21 cellular contexts compared by ENCODE assay signal in genomic region chr12:91972896-91973295, GRCh38.
DNase-seq lines count a peak whose midpoint lies in the region; ATAC-seq and TF ChIP-seq lines count a peak whose summit lies in the region.
"Had no signal": no experiment of that assay in that cellular context is flagged by ENCODE, and none has a peak within 500 bp of the region (broad histone marks: within the 10 kb centered on the region; RNA-seq: fewer than 3 reads in every experiment).

No MANE protein-coding gene starts in this region.

- H3K9me3 Mint-ChIP-seq in neural crest cell = peaks cover 17% of the 10 kb centered on the region

- H3K36me3 Mint-ChIP-seq in neural crest cell (ENCODE audit: low read depth) = peaks cover 17% of the 10 kb centered on the region
- H3K36me3 Mint-ChIP-seq: CD14-positive monocyte; CD4-positive, CD25-positive, alpha-beta regulatory T cell had no signal

- DNase-seq in SK-MEL-5 (ENCODE audit: low read depth, low spot score) = peak; percentile 42
- peak; percentile 55 for DNase-seq in epidermal melanocyte (ENCODE audit: insufficient read length, low spot score)
- DNase-seq in neural crest cell (ENCODE audit: low read depth, low spot score) = no peak
- DNase-seq in HK-2 (ENCODE audit: unreplicated experiment) = no peak
- DNase-seq: BE2C; C1 segment of cervical spinal cord; CD4-positive, alpha-beta memory T cell; CD4-positive, CD25-positive, alpha-beta regulatory T cell; CD8-positive, alpha-beta memory T cell; COR-L47; DMS 273 treated with DMSO at 0.1 percent for 48 hours; DMS153; DMS53; DMS79; DND-41; EL; GDM1 had no signal

- no peak for ATAC-seq in HG03175 (IDR thresholded peaks at IDR 0.05; ENCODE audit: unreplicated experiment)
- ATAC-seq: A549, GM12878 had no signal

- TF ChIP-seq CTCF in neural crest cell (conservative IDR thresholded peaks at IDR 0.05) = no peak

- no peaks in the 10 kb centered on the region for H3K27me3 Mint-ChIP-seq in neural crest cell (ENCODE audit: low read depth)
- H3K27me3 Mint-ChIP-seq: CD4-positive, alpha-beta memory T cell; CD4-positive, CD25-positive, alpha-beta regulatory T cell; CD8-positive, alpha-beta memory T cell had no signal

- H3K4me3 Mint-ChIP-seq in neural crest cell = peak overlapping the region; percentile 36
- H3K4me3 Mint-ChIP-seq: CD14-positive monocyte; CD4-positive, alpha-beta memory T cell; CD4-positive, CD25-positive, alpha-beta regulatory T cell; CD8-positive, alpha-beta memory T cell had no signal

- H3K4me1 Mint-ChIP-seq in neural crest cell = peaks cover 28% of the 10 kb centered on the region
- H3K4me1 Mint-ChIP-seq: CD14-positive monocyte had no signal

- in situ Hi-C loops in SK-MEL-5 (cut with HindIII; ENCODE audit: low pct_unique_long_range_greater_than_20kb, low sequenced_read_pairs) = no loop called here

- H3K27ac Mint-ChIP-seq in neural crest cell (ENCODE audit: unreplicated experiment) = no peak overlapping the region
- H3K27ac Mint-ChIP-seq: CD14-positive monocyte; CD4-positive, alpha-beta memory T cell; CD4-positive, CD25-positive, alpha-beta regulatory T cell; CD8-positive, alpha-beta memory T cell had no signal

Comparison
In these comparisons a context has a peak if more than half of its experiments do, and no peak if none do; other contexts are left out.
1. DNase-seq: peak in SK-MEL-5 (single experiment) and epidermal melanocyte (single experiment); none in neural crest cell (single experiment) and HK-2 (single experiment).